Comparison of ENCODE assay signal across 1 cellular context in the genomic region with DNA sequence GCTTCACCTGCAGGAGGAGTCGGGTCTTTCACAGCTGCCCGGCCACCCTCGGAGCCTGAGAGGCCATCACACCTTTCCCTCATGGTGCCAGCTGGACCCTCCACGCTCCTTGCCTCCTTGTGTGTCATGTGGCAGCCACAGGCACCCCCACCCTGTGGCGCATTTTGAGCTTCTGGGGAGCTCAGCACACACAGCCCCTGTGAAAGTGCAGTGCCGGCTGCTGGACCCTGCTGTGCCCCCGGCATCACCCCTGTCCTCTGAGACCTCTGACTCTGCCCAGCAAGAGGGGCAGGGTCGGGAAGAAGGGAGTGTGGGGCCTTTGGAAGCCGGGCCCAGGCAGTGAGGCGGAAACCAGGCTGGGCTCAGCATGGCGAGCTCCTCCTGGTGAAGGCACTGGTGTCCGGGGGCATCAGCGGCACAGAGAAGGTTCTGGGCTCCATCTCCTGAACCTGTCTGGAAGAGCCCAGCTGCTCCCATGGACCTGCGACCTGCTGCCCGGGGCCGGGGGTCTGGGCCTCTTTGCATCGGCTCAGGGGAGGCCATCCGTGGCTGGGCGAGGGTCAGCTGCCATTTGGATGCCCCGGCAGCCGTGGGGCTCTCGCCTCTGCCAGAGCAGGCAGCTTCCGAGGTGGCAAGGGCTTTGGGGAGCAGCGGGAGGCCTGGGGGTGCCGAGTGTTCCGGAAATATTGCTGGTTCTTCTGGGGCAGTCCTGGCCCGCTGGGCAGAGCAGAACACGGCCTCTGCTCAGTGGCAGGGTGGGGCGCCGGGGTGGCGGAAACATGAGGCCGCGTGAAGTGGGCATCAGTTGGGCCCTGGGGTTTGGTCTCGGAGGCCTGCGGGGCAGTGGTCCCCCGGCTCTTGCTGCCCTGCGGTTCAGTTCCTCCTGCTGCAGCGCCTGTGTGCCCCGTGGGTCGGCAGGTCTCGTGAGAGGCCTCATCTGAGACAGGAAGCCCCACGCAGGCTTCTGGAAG.
TF ChIP-seq lines count a peak whose summit lies in the region.

No MANE protein-coding gene starts in this region.

TF ChIP-seq in GM23338, 12 proteins besides CTCF, POLR2A, EP300 and RAD21:
- TF ChIP-seq, protein P1, sequence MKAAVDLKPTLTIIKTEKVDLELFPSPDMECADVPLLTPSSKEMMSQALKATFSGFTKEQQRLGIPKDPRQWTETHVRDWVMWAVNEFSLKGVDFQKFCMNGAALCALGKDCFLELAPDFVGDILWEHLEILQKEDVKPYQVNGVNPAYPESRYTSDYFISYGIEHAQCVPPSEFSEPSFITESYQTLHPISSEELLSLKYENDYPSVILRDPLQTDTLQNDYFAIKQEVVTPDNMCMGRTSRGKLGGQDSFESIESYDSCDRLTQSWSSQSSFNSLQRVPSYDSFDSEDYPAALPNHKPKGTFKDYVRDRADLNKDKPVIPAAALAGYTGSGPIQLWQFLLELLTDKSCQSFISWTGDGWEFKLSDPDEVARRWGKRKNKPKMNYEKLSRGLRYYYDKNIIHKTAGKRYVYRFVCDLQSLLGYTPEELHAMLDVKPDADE (IDR thresholded peaks at IDR 0.05) = no peak
- TF ChIP-seq, protein P2, sequence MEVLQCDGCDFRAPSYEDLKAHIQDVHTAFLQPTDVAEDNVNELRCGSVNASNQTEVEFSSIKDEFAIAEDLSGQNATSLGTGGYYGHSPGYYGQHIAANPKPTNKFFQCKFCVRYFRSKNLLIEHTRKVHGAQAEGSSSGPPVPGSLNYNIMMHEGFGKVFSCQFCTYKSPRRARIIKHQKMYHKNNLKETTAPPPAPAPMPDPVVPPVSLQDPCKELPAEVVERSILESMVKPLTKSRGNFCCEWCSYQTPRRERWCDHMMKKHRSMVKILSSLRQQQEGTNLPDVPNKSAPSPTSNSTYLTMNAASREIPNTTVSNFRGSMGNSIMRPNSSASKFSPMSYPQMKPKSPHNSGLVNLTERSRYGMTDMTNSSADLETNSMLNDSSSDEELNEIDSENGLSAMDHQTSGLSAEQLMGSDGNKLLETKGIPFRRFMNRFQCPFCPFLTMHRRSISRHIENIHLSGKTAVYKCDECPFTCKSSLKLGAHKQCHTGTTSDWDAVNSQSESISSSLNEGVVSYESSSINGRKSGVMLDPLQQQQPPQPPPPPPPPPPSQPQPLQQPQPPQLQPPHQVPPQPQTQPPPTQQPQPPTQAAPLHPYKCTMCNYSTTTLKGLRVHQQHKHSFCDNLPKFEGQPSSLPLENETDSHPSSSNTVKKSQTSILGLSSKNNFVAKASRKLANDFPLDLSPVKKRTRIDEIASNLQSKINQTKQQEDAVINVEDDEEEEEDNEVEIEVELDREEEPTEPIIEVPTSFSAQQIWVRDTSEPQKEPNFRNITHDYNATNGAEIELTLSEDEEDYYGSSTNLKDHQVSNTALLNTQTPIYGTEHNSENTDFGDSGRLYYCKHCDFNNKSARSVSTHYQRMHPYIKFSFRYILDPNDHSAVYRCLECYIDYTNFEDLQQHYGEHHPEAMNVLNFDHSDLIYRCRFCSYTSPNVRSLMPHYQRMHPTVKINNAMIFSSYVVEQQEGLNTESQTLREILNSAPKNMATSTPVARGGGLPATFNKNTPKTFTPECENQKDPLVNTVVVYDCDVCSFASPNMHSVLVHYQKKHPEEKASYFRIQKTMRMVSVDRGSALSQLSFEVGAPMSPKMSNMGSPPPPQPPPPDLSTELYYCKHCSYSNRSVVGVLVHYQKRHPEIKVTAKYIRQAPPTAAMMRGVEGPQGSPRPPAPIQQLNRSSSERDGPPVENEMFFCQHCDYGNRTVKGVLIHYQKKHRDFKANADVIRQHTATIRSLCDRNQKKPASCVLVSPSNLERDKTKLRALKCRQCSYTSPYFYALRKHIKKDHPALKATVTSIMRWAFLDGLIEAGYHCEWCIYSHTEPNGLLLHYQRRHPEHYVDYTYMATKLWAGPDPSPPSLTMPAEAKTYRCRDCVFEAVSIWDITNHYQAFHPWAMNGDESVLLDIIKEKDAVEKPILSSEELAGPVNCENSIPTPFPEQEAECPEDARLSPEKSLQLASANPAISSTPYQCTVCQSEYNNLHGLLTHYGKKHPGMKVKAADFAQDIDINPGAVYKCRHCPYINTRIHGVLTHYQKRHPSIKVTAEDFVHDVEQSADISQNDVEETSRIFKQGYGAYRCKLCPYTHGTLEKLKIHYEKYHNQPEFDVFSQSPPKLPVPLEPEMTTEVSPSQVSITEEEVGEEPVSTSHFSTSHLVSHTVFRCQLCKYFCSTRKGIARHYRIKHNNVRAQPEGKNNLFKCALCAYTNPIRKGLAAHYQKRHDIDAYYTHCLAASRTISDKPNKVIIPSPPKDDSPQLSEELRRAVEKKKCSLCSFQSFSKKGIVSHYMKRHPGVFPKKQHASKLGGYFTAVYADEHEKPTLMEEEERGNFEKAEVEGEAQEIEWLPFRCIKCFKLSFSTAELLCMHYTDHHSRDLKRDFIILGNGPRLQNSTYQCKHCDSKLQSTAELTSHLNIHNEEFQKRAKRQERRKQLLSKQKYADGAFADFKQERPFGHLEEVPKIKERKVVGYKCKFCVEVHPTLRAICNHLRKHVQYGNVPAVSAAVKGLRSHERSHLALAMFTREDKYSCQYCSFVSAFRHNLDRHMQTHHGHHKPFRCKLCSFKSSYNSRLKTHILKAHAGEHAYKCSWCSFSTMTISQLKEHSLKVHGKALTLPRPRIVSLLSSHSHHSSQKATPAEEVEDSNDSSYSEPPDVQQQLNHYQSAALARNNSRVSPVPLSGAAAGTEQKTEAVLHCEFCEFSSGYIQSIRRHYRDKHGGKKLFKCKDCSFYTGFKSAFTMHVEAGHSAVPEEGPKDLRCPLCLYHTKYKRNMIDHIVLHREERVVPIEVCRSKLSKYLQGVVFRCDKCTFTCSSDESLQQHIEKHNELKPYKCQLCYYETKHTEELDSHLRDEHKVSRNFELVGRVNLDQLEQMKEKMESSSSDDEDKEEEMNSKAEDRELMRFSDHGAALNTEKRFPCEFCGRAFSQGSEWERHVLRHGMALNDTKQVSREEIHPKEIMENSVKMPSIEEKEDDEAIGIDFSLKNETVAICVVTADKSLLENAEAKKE (CRISPR knock-in tag; IDR thresholded peaks at IDR 0.05) = no peak
- TF ChIP-seq POLR2AphosphoS5 (IDR thresholded peaks at IDR 0.05; ENCODE audit: low read depth) = no peak
- TF ChIP-seq NANOG (IDR thresholded peaks at IDR 0.05; ENCODE audit: borderline replicate concordance) = no peak
- TF ChIP-seq STAT1 (IDR thresholded peaks at IDR 0.05; ENCODE audit: unreplicated experiment) = no peak
- TF ChIP-seq, protein P3, sequence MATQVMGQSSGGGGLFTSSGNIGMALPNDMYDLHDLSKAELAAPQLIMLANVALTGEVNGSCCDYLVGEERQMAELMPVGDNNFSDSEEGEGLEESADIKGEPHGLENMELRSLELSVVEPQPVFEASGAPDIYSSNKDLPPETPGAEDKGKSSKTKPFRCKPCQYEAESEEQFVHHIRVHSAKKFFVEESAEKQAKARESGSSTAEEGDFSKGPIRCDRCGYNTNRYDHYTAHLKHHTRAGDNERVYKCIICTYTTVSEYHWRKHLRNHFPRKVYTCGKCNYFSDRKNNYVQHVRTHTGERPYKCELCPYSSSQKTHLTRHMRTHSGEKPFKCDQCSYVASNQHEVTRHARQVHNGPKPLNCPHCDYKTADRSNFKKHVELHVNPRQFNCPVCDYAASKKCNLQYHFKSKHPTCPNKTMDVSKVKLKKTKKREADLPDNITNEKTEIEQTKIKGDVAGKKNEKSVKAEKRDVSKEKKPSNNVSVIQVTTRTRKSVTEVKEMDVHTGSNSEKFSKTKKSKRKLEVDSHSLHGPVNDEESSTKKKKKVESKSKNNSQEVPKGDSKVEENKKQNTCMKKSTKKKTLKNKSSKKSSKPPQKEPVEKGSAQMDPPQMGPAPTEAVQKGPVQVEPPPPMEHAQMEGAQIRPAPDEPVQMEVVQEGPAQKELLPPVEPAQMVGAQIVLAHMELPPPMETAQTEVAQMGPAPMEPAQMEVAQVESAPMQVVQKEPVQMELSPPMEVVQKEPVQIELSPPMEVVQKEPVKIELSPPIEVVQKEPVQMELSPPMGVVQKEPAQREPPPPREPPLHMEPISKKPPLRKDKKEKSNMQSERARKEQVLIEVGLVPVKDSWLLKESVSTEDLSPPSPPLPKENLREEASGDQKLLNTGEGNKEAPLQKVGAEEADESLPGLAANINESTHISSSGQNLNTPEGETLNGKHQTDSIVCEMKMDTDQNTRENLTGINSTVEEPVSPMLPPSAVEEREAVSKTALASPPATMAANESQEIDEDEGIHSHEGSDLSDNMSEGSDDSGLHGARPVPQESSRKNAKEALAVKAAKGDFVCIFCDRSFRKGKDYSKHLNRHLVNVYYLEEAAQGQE (IDR thresholded peaks at IDR 0.05; ENCODE audit: unreplicated experiment) = no peak
- TF ChIP-seq EZH2 (IDR thresholded peaks at IDR 0.05; ENCODE audit: low read depth, unreplicated experiment) = no peak
- no peak for TF ChIP-seq ZNF331 (CRISPR knock-in tag; IDR thresholded peaks at IDR 0.05; ENCODE audit: low read depth)
- no peak for TF ChIP-seq ZNF114 (CRISPR knock-in tag; IDR thresholded peaks at IDR 0.05)
- TF ChIP-seq EZH2phosphoT487 (IDR thresholded peaks at IDR 0.05; ENCODE audit: unreplicated experiment) = no peak
- no peak for TF ChIP-seq CREB1 (CRISPR knock-in tag; IDR thresholded peaks at IDR 0.05; ENCODE audit: low read depth)
- TF ChIP-seq JUNB (IDR thresholded peaks at IDR 0.05; ENCODE audit: unreplicated experiment) = no peak
